Comparison of ENCODE assay signal across 1 cellular context in the genomic region with DNA sequence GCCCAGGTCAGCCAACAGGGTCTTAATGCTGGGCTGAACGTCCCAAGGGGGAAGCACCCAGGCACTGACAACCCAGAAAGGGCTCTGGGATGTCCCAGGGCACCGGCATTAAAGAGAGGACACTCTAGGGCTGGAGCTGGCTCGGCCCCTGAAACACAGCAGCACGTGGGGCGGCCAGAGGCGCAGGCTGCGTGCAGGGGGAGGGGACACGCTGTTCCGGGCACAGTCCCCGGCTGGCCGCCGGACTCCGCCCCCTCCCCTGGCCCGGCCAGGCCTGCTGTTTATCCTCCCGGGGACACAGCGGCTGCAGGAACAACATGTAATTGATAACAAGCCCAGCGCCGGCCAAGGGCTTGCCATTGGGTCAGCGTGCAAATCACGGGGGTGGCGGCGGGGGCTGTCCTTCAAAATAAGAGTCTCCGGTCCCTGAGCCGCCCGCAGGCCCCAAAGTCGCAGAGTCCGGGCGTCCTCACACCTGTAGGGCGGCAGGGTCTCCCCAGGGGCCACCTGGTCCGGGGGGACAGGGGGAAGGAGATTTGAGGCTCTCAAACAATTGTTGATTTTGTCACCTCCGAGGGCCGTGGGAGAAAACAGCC.
TF ChIP-seq lines count a peak whose summit lies in the region.

No MANE protein-coding gene starts in this region.

TF ChIP-seq in K562, 482 proteins besides CTCF, POLR2A, EP300 and RAD21 (continued from another document and continues in another):
- TF ChIP-seq ZNF512 (tag; IDR thresholded peaks at IDR 0.05) (no peak), ZNF592 (IDR thresholded peaks at IDR 0.05) (0 out of 2 replicates have a peak, but pooled peaks have one; percentile 16), ZNF57 (CRISPR knock-in tag; IDR thresholded peaks at IDR 0.05) (no peak), ETV1 (tag; conservative IDR thresholded peaks at IDR 0.05; ENCODE audit: low read depth) (no peak), MYNN (IDR thresholded peaks at IDR 0.05) (peak; percentile 100), MYNN (CRISPR knock-in tag; IDR thresholded peaks at IDR 0.05) (peak; percentile 99), HNRNPUL1 (IDR thresholded peaks at IDR 0.05; ENCODE audit: low read length) (no peak), PHF8 (IDR thresholded peaks at IDR 0.05; ENCODE audit: borderline replicate concordance, low read length) (no peak; the same call in 1 of the 2 replicates), SLC30A9 (CRISPR knock-in tag; IDR thresholded peaks at IDR 0.05) (no peak), MEIS2 (IDR thresholded peaks at IDR 0.05; ENCODE audit: partially characterized antibody) (peak; percentile 18), MAX (CRISPR knock-in tag; IDR thresholded peaks at IDR 0.05) (peak; percentile 89), CHD4 (IDR thresholded peaks at IDR 0.05; ENCODE audit: insufficient read depth, insufficient replicate concordance, low read depth, low read length, poor library complexity, severe bottlenecking) (no peak), JUNB (CRISPR knock-in tag; conservative IDR thresholded peaks at IDR 0.05) (no peak), PHTF2 (CRISPR knock-in tag; IDR thresholded peaks at IDR 0.05) (no peak), YY1 (IDR thresholded peaks at IDR 0.05; ENCODE audit: borderline replicate concordance in 1 of 3, control insufficient read depth in 1 of 3, extremely low read depth in 1 of 3, insufficient read depth in 3 of 3, insufficient read length in 1 of 3, insufficient replicate concordance in 2 of 3, low read depth in 1 of 3, low read length in 2 of 3) (peak in 1 of 3 experiments; percentile 9), ZNF165 (CRISPR knock-in tag; IDR thresholded peaks at IDR 0.05; ENCODE audit: borderline replicate concordance) (no peak), CTBP1 (IDR thresholded peaks at IDR 0.05; ENCODE audit: borderline replicate concordance) (peak; percentile 63), ZC3H11A (IDR thresholded peaks at IDR 0.05; ENCODE audit: low read depth, low read length) (no peak), PCBP2 (IDR thresholded peaks at IDR 0.05; ENCODE audit: low read depth, low read length, poor library complexity, severe bottlenecking) (no peak), ZNF408 (CRISPR knock-in tag; IDR thresholded peaks at IDR 0.05; ENCODE audit: low read depth) (no peak), CBX2 (IDR thresholded peaks at IDR 0.05; ENCODE audit: insufficient read depth, low read length, poor library complexity, severe bottlenecking) (no peak), MYC (IDR thresholded peaks at IDR 0.05; ENCODE audit: low read depth, low read length) (peak; percentile 86), MYC (CRISPR knock-in tag; IDR thresholded peaks at IDR 0.05; ENCODE audit: borderline replicate concordance, low read depth) (no peak), CSDE1 (IDR thresholded peaks at IDR 0.05) (no peak), GATA2 (CRISPR knock-in tag; IDR thresholded peaks at IDR 0.05) (no peak), ZFP36 (IDR thresholded peaks at IDR 0.05; ENCODE audit: low read depth, low read length, partially characterized antibody) (peak; percentile 35), UBTF (IDR thresholded peaks at IDR 0.05; ENCODE audit: borderline replicate concordance in 1 of 2, low read depth in 2 of 2, low read length in 2 of 2) (peak in 1 of 2 experiments; percentile 61; a peak in 1 of 4 replicates), MXI1 (IDR thresholded peaks at IDR 0.05; ENCODE audit: low read depth, low read length) (peak; percentile 55; the same call in 1 of the 2 replicates), CXXC5 (CRISPR knock-in tag; IDR thresholded peaks at IDR 0.05) (peak; percentile 83), LEF1 (IDR thresholded peaks at IDR 0.05) (no peak), TAF9B (IDR thresholded peaks at IDR 0.05; ENCODE audit: partially characterized antibody) (peak; percentile 45), BRCA1 (IDR thresholded peaks at IDR 0.05) (no peak), BRCA1 (CRISPR knock-in tag; IDR thresholded peaks at IDR 0.05) (no peak), ESRRA (IDR thresholded peaks at IDR 0.05; ENCODE audit: borderline replicate concordance, low read depth) (peak; percentile 41; the same call in 1 of the 2 replicates), POLR3A (IDR thresholded peaks at IDR 0.05; ENCODE audit: borderline replicate concordance, extremely low read depth, insufficient read depth, insufficient read length) (no peak), GATAD2A (IDR thresholded peaks at IDR 0.05) (no peak), BRD4 (IDR thresholded peaks at IDR 0.05) (no peak)
- TF ChIP-seq, protein P1, sequence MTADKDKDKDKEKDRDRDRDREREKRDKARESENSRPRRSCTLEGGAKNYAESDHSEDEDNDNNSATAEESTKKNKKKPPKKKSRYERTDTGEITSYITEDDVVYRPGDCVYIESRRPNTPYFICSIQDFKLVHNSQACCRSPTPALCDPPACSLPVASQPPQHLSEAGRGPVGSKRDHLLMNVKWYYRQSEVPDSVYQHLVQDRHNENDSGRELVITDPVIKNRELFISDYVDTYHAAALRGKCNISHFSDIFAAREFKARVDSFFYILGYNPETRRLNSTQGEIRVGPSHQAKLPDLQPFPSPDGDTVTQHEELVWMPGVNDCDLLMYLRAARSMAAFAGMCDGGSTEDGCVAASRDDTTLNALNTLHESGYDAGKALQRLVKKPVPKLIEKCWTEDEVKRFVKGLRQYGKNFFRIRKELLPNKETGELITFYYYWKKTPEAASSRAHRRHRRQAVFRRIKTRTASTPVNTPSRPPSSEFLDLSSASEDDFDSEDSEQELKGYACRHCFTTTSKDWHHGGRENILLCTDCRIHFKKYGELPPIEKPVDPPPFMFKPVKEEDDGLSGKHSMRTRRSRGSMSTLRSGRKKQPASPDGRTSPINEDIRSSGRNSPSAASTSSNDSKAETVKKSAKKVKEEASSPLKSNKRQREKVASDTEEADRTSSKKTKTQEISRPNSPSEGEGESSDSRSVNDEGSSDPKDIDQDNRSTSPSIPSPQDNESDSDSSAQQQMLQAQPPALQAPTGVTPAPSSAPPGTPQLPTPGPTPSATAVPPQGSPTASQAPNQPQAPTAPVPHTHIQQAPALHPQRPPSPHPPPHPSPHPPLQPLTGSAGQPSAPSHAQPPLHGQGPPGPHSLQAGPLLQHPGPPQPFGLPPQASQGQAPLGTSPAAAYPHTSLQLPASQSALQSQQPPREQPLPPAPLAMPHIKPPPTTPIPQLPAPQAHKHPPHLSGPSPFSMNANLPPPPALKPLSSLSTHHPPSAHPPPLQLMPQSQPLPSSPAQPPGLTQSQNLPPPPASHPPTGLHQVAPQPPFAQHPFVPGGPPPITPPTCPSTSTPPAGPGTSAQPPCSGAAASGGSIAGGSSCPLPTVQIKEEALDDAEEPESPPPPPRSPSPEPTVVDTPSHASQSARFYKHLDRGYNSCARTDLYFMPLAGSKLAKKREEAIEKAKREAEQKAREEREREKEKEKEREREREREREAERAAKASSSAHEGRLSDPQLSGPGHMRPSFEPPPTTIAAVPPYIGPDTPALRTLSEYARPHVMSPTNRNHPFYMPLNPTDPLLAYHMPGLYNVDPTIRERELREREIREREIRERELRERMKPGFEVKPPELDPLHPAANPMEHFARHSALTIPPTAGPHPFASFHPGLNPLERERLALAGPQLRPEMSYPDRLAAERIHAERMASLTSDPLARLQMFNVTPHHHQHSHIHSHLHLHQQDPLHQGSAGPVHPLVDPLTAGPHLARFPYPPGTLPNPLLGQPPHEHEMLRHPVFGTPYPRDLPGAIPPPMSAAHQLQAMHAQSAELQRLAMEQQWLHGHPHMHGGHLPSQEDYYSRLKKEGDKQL (CRISPR knock-in tag; IDR thresholded peaks at IDR 0.05; ENCODE audit: borderline replicate concordance) = no peak
- TF ChIP-seq, protein P2, sequence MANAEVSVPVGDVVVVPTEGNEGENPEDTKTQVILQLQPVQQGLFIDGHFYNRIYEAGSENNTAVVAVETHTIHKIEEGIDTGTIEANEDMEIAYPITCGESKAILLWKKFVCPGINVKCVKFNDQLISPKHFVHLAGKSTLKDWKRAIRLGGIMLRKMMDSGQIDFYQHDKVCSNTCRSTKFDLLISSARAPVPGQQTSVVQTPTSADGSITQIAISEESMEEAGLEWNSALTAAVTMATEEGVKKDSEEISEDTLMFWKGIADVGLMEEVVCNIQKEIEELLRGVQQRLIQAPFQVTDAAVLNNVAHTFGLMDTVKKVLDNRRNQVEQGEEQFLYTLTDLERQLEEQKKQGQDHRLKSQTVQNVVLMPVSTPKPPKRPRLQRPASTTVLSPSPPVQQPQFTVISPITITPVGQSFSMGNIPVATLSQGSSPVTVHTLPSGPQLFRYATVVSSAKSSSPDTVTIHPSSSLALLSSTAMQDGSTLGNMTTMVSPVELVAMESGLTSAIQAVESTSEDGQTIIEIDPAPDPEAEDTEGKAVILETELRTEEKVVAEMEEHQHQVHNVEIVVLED (CRISPR knock-in tag; IDR thresholded peaks at IDR 0.05) = peak; percentile 57
- TF ChIP-seq, protein P3, sequence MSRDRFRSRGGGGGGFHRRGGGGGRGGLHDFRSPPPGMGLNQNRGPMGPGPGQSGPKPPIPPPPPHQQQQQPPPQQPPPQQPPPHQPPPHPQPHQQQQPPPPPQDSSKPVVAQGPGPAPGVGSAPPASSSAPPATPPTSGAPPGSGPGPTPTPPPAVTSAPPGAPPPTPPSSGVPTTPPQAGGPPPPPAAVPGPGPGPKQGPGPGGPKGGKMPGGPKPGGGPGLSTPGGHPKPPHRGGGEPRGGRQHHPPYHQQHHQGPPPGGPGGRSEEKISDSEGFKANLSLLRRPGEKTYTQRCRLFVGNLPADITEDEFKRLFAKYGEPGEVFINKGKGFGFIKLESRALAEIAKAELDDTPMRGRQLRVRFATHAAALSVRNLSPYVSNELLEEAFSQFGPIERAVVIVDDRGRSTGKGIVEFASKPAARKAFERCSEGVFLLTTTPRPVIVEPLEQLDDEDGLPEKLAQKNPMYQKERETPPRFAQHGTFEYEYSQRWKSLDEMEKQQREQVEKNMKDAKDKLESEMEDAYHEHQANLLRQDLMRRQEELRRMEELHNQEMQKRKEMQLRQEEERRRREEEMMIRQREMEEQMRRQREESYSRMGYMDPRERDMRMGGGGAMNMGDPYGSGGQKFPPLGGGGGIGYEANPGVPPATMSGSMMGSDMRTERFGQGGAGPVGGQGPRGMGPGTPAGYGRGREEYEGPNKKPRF (IDR thresholded peaks at IDR 0.05; ENCODE audit: low read depth, low read length) = no peak
- TF ChIP-seq, protein P4, sequence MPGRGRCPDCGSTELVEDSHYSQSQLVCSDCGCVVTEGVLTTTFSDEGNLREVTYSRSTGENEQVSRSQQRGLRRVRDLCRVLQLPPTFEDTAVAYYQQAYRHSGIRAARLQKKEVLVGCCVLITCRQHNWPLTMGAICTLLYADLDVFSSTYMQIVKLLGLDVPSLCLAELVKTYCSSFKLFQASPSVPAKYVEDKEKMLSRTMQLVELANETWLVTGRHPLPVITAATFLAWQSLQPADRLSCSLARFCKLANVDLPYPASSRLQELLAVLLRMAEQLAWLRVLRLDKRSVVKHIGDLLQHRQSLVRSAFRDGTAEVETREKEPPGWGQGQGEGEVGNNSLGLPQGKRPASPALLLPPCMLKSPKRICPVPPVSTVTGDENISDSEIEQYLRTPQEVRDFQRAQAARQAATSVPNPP (IDR thresholded peaks at IDR 0.05; ENCODE audit: borderline replicate concordance, insufficient read depth, insufficient read length) = no peak
